14 cellular contexts compared by ENCODE assay signal in the genomic region with DNA sequence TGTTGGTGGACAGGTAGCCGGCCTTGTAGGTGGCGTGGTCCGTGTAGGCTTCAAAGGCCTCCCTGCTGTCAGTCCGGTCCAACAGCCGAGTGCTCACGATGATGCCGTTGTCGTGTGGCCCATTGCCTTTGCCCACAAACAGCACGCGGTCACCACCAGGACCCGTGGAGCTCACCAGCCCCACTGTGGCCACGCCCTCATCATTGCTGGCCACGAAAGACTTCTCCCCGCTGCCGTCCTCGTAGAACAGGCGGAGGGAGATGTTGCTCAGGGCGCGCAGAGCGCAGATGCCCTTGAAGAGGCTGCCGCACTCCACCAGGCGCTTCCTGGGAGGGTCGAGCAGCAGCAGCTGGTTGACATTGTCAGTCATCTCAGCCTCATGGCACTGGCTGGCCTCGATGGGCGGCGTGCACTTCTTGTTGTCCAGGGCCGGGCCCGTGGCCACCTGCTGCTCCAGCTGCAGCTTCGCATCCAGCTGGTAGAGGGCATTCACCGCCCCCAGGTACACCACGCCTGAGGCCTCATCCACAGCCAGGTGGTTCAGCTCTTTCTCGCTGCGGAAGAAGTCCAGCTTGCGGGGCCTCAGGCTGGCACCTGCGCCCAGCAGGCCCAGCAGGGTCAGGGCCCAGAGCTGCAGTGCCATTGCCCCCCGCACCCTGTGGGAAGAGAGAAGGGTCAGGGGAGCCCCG. TPM values are rescaled to one million over a fixed set of nuclear protein-coding genes. Genes with fewer than 3 reads are reported as not detected.
DNase-seq lines count a peak whose midpoint lies in the region; ATAC-seq and TF ChIP-seq lines count a peak whose summit lies in the region.
"Had no signal": no experiment of that assay in that cellular context is flagged by ENCODE, and none has a peak within 500 bp of the region (broad histone marks: within the 10 kb centered on the region; RNA-seq: fewer than 3 reads in every experiment).

No MANE protein-coding gene starts in this region.

- no peak overlapping the region for H3K4me3 ChIP-seq in breast epithelium
- H3K4me3 ChIP-seq: A549 had no signal

- CTCF ChIA-PET in MCF 10A (lab: Yijun Ruan, JAX) = interaction anchor here (0.6 to 1.3 kb wide), 4 partner anchors 14 to 47 kb away, joined by 3 to 5 read pairs (median 4); no protein-coding TSS in a partner anchor
- CTCF ChIA-PET in RWPE1 (lab: Yijun Ruan, JAX) = interaction anchor here (1.1 kb wide), 1 partner anchor 36 kb away, joined by 3 read pairs; no protein-coding TSS in a partner anchor

- H3K36me3 Mint-ChIP-seq in MCF 10A (ENCODE audit: insufficient read depth, unreplicated experiment) (peaks cover 45% of the 10 kb centered on the region), type B pancreatic cell (no peaks in the 10 kb centered on the region)
- no peaks in the 10 kb centered on the region for H3K36me3 Mint-ChIP-seq in activated CD4-positive, alpha-beta T cell treated with anti-CD3 and anti-CD28 coated beads, Interleukin-2, amount 10 ng/mL, durations not matched to agents 24 days and 14 days (ENCODE audit: low read depth)
- H3K36me3 Mint-ChIP-seq in activated naive CD8-positive, alpha-beta T cell treated with anti-CD3 and anti-CD28 coated beads, Interleukin-2, amount 50 U/mL, for 24 hours (ENCODE audit: low read depth) = no peaks in the 10 kb centered on the region
- H3K36me3 Mint-ChIP-seq: CD4-positive, CD25-positive, alpha-beta regulatory T cell had no signal

- no peak overlapping the region for H3K27ac Mint-ChIP-seq in MCF 10A (ENCODE audit: low read depth, unreplicated experiment)
- H3K27ac Mint-ChIP-seq in type B pancreatic cell = peak overlapping the region; percentile 39
- H3K27ac Mint-ChIP-seq in activated CD4-positive, alpha-beta T cell treated with anti-CD3 and anti-CD28 coated beads, Interleukin-2, amount 10 ng/mL, durations not matched to agents 24 days and 14 days = no peak overlapping the region
- no peak overlapping the region for H3K27ac Mint-ChIP-seq in activated naive CD8-positive, alpha-beta T cell treated with anti-CD3 and anti-CD28 coated beads, Interleukin-2, amount 50 U/mL, for 24 hours
- H3K27ac Mint-ChIP-seq: CD4-positive, CD25-positive, alpha-beta regulatory T cell had no signal

- BruUV-seq in MCF 10A (replicated peaks; lab: Mats Ljungman, UMichigan) = TSS peak; percentile 59

- H3K27me3 Mint-ChIP-seq in MCF 10A (ENCODE audit: insufficient read depth, unreplicated experiment) (no peaks in the 10 kb centered on the region), type B pancreatic cell (no peaks in the 10 kb centered on the region)
- peaks cover 11% of the 10 kb centered on the region for H3K27me3 Mint-ChIP-seq in activated CD4-positive, alpha-beta T cell treated with anti-CD3 and anti-CD28 coated beads, Interleukin-2, amount 10 ng/mL, durations not matched to agents 24 days and 14 days
- peaks cover 6% of the 10 kb centered on the region for H3K27me3 Mint-ChIP-seq in activated naive CD8-positive, alpha-beta T cell treated with anti-CD3 and anti-CD28 coated beads, Interleukin-2, amount 50 U/mL, for 24 hours

- no peak for ATAC-seq in activated naive CD8-positive, alpha-beta T cell treated with anti-CD3 and anti-CD28 coated beads, Interleukin-2, amount 50 U/mL, for 24 hours
- ATAC-seq: A549 had no signal

- H3K27ac ChIP-seq in breast epithelium = no peak overlapping the region
- peak overlapping the region; percentile 100 for H3K27ac ChIP-seq in RWPE1
- H3K27ac ChIP-seq: A549 had no signal

- H3K27me3 ChIP-seq in breast epithelium = no peaks in the 10 kb centered on the region

- no peaks in the 10 kb centered on the region for H3K36me3 ChIP-seq in breast epithelium

- TF ChIP-seq POLR2A in breast epithelium (IDR thresholded peaks at IDR 0.05) = no peak

- H3K4me3 Mint-ChIP-seq in MCF 10A (ENCODE audit: unreplicated experiment) (no peak overlapping the region), type B pancreatic cell (no peak overlapping the region)
- H3K4me3 Mint-ChIP-seq in activated CD4-positive, alpha-beta T cell treated with anti-CD3 and anti-CD28 coated beads, Interleukin-2, amount 10 ng/mL, durations not matched to agents 24 days and 14 days = no peak overlapping the region
- H3K4me3 Mint-ChIP-seq in activated naive CD8-positive, alpha-beta T cell treated with anti-CD3 and anti-CD28 coated beads, Interleukin-2, amount 50 U/mL, for 24 hours = no peak overlapping the region
- H3K4me3 Mint-ChIP-seq: CD4-positive, CD25-positive, alpha-beta regulatory T cell had no signal

- no peaks in the 10 kb centered on the region for H3K9me3 ChIP-seq in breast epithelium
- H3K9me3 ChIP-seq: A549 had no signal

- intact Hi-C loops in MCF 10A (cut with micrococcal nuclease) (no loop called here), breast epithelium (cut with DNase I; ENCODE audit: low total_unique reads) (no loop called here)
- intact Hi-C loops in activated CD4-positive, alpha-beta T cell treated with anti-CD3 and anti-CD28 coated beads, Interleukin-2, amount 10 ng/mL, durations not matched to agents 24 days and 14 days (cut with micrococcal nuclease) = no loop called here

- H3K4me1 Mint-ChIP-seq in MCF 10A (ENCODE audit: insufficient read depth, unreplicated experiment) = peaks cover 8% of the 10 kb centered on the region
- peaks cover 4% of the 10 kb centered on the region for H3K4me1 Mint-ChIP-seq in type B pancreatic cell (ENCODE audit: unreplicated experiment)
- H3K4me1 Mint-ChIP-seq in activated CD4-positive, alpha-beta T cell treated with anti-CD3 and anti-CD28 coated beads, Interleukin-2, amount 10 ng/mL, durations not matched to agents 24 days and 14 days = peaks cover 6% of the 10 kb centered on the region
- H3K4me1 Mint-ChIP-seq in activated naive CD8-positive, alpha-beta T cell treated with anti-CD3 and anti-CD28 coated beads, Interleukin-2, amount 50 U/mL, for 24 hours = peaks cover 14% of the 10 kb centered on the region

- TF ChIP-seq CTCF in MCF 10A (IDR thresholded peaks at IDR 0.05; ENCODE audit: unreplicated experiment) = no peak
- no peak for TF ChIP-seq CTCF in breast epithelium (IDR thresholded peaks at IDR 0.05)
- TF ChIP-seq CTCF in RWPE1 (conservative IDR thresholded peaks at IDR 0.05; ENCODE audit: low read depth) = no peak
- no peak for TF ChIP-seq CTCF in type B pancreatic cell (conservative IDR thresholded peaks at IDR 0.05)

- POLR2A ChIA-PET in MCF 10A (lab: Yijun Ruan, JAX) = interaction anchor here (5.9 kb wide), 1 partner anchor 15 kb away, joined by 73 read pairs; a partner anchor contains a TSS
- POLR2A ChIA-PET in RWPE1 (lab: Yijun Ruan, JAX; ENCODE audit: low non-redundant PET) = no interaction called here

- DNase-seq in MCF 10A (ENCODE audit: unreplicated experiment) = no peak
- DNase-seq in breast epithelium (ENCODE audit: low spot score in 2 of 2) = no peak
- DNase-seq in RWPE1 (ENCODE audit: low spot score) = no peak
- no peak for DNase-seq in type B pancreatic cell (ENCODE audit: extremely low spot score, unreplicated experiment)
- no peak for DNase-seq in activated CD4-positive, alpha-beta T cell treated with anti-CD3 and anti-CD28 coated beads, Interleukin-2, amount 10 ng/mL, durations not matched to agents 24 days and 14 days
- DNase-seq in activated naive CD8-positive, alpha-beta T cell treated with anti-CD3 and anti-CD28 coated beads, Interleukin-2, amount 50 U/mL, for 24 hours = no peak
- DNase-seq: AML-193; CD4-positive, CD25-positive, alpha-beta regulatory T cell; MM.1S; NCI-H1105; NCI-H187 treated with DMSO at 0.1 percent for 48 hours; RPMI8226; T-helper 1 cell had no signal

- H3K4me1 ChIP-seq in breast epithelium = peaks cover 17 to 21% of the 10 kb centered on the region in 2 donors

- H3K9me3 Mint-ChIP-seq in MCF 10A (ENCODE audit: unreplicated experiment) (no peaks in the 10 kb centered on the region), type B pancreatic cell (no peaks in the 10 kb centered on the region)
- no peaks in the 10 kb centered on the region for H3K9me3 Mint-ChIP-seq in activated CD4-positive, alpha-beta T cell treated with anti-CD3 and anti-CD28 coated beads, Interleukin-2, amount 10 ng/mL, durations not matched to agents 24 days and 14 days
- no peaks in the 10 kb centered on the region for H3K9me3 Mint-ChIP-seq in activated naive CD8-positive, alpha-beta T cell treated with anti-CD3 and anti-CD28 coated beads, Interleukin-2, amount 50 U/mL, for 24 hours
- H3K9me3 Mint-ChIP-seq: CD4-positive, CD25-positive, alpha-beta regulatory T cell had no signal

RNA-seq across cellular contexts. Expression of a gene that starts 17.4 kb away (rescaled TPM):
- 199 and 200 TPM in 2 replicates for total RNA-seq in MCF 10A (2022)
- total RNA-seq in breast epithelium = 100 to 1,000 TPM in 2 of 3 donors, 10 to 100 TPM in 1; 79.0 to 137 (median 122) TPM
- total RNA-seq in type B pancreatic cell (ENCODE audit: low replicate concordance) = 352 and 500 TPM in 2 replicates
- total RNA-seq in activated CD4-positive, alpha-beta T cell treated with anti-CD3 and anti-CD28 coated beads, Interleukin-2, amount 10 ng/mL, durations not matched to agents 24 days and 14 days = 9.0 and 9.5 TPM in 2 replicates

RNA-seq across cellular contexts. Expression of a gene that starts 19.9 kb away (rescaled TPM):
- total RNA-seq in MCF 10A (2022) (10.4 and 11.9 TPM in 2 replicates), breast epithelium (10 to 100 TPM in 2 of 3 donors, 1 to 10 TPM in 1; 5.7 to 16.5 (median 13.4) TPM), type B pancreatic cell (ENCODE audit: low replicate concordance) (4.0 and 7.4 TPM in 2 replicates)
- 27.8 and 29.0 TPM in 2 replicates for total RNA-seq in activated CD4-positive, alpha-beta T cell treated with anti-CD3 and anti-CD28 coated beads, Interleukin-2, amount 10 ng/mL, durations not matched to agents 24 days and 14 days

RNA-seq across cellular contexts. Expression of a gene that starts 28.6 kb away (rescaled TPM):
- total RNA-seq in MCF 10A (2022) = 24.9 and 25.0 TPM in 2 replicates
- 1 to 10 TPM; 3.8 to 9.8 (median 5.3) TPM for total RNA-seq in breast epithelium
- total RNA-seq in type B pancreatic cell (ENCODE audit: low replicate concordance) = 11.4 and 31.3 TPM in 2 replicates
- total RNA-seq in activated CD4-positive, alpha-beta T cell treated with anti-CD3 and anti-CD28 coated beads, Interleukin-2, amount 10 ng/mL, durations not matched to agents 24 days and 14 days = 20.1 and 21.5 TPM in 2 replicates

RNA-seq across cellular contexts. Expression of a gene that starts 36.7 kb away (rescaled TPM):
- total RNA-seq in MCF 10A (2022) (4.0 and 5.5 TPM in 2 replicates), breast epithelium (1 to 10 TPM; 1.8 to 6.9 (median 5.4) TPM), type B pancreatic cell (ENCODE audit: low replicate concordance) (22.1 and 25.6 TPM in 2 replicates)
- 1.4 and 2.2 TPM in 2 replicates for total RNA-seq in activated CD4-positive, alpha-beta T cell treated with anti-CD3 and anti-CD28 coated beads, Interleukin-2, amount 10 ng/mL, durations not matched to agents 24 days and 14 days

RNA-seq across cellular contexts. Expression of a gene that starts 39.0 kb away (rescaled TPM):
- 27.5 and 29.2 TPM in 2 replicates for total RNA-seq in MCF 10A (2022)
- total RNA-seq in breast epithelium = 10 to 100 TPM; 22.9 to 35.7 (median 29.4) TPM
- 29.5 and 37.1 TPM in 2 replicates for total RNA-seq in type B pancreatic cell (ENCODE audit: low replicate concordance)
- 62.2 and 64.6 TPM in 2 replicates for total RNA-seq in activated CD4-positive, alpha-beta T cell treated with anti-CD3 and anti-CD28 coated beads, Interleukin-2, amount 10 ng/mL, durations not matched to agents 24 days and 14 days
